In the genomic region with DNA sequence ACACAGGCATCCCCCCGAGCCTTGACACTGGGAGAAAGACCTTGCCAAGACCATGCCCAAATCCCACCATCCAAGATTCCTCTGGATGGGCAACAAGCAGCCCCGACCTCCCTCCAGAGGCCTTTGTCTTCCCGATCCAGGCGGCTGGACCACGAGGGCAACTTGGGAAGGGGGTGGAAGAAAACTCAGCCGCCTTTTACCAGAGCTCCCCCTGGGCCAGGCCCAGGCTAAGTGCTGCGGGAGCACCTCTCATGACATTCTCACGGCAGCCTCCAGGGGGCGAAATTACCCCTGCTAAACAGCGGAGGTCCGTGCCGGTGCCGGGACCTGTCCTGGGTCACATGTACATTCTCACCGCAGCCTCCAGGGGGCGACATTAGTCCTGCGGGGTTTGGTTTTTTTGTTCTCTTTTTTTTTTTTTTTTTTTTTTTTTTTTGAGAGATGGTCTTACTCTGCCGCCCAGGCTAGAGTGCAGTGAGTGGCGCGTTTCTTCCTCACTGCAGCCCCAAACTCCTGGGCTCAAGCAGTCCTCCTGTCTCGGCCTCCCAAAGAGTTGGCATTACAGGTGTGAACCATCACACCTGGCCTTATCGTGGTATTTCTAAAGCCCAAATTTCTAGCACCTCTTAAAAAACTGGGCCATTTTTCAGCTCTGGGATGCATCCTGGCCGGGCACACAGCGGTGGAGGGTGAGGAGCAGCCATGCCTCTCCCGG, we compare ENCODE assay signal across 8 cellular contexts. TPM values are rescaled to one million over a fixed set of nuclear protein-coding genes. Genes with fewer than 3 reads are reported as not detected.
DNase-seq lines count a peak whose midpoint lies in the region; ATAC-seq and TF ChIP-seq lines count a peak whose summit lies in the region.

No MANE protein-coding gene starts in this region.

- no peak overlapping the region for H3K4me2 ChIP-seq in IMR-90 (ENCODE audit: low read depth, low read length)

- H3K79me1 ChIP-seq in IMR-90 (ENCODE audit: low read depth in 1 of 2, low read length in 2 of 2), result no peaks in the 10 kb centered on the region; a peak in 1 of 4 replicates

- peak overlapping the region; percentile 25; the same call in 1 of the 2 replicates for H3K4ac ChIP-seq in IMR-90 (ENCODE audit: low read depth, low read length)

- H3K27me3 ChIP-seq in IMR-90 (ENCODE audit: control insufficient read depth, insufficient read depth, low read length) (no peaks in the 10 kb centered on the region), esophagus muscularis mucosa (peaks cover 0 to 34% (median 10%) of the 10 kb centered on the region in 4 donors)

- H4K20me1 ChIP-seq in IMR-90 (ENCODE audit: insufficient read depth, low read length), result peaks cover 9% of the 10 kb centered on the region

- peak; percentile 68 for TF ChIP-seq RAD21 in IMR-90 (IDR thresholded peaks at IDR 0.05; ENCODE audit: low read length)

- H3K36me3 ChIP-seq in IMR-90 (ENCODE audit: control insufficient read depth, insufficient read depth, low read length) (peaks cover 32% of the 10 kb centered on the region), esophagus muscularis mucosa (peaks cover 0 to 43% (median 27%) of the 10 kb centered on the region in 4 donors)

- H3K27me3 Mint-ChIP-seq in naive B cell, result peaks cover 0 to 23% (median 4%) of the 10 kb centered on the region in 3 donors
- no peaks in the 10 kb centered on the region for H3K27me3 Mint-ChIP-seq in stimulated activated memory B cell treated with anti-CD40 and anti-IgM and Interleukin-4, amounts not matched to agents 10 μg/mL and 1 μg/mL and 100 μg/mL, for 72 hours

- 0 out of 2 replicates have a peak overlapping the region, but pooled peaks have one; percentile 13 for H3K23ac ChIP-seq in IMR-90 (ENCODE audit: low read depth, low read length)

- peaks cover 4 to 12% (median 9%) of the 10 kb centered on the region in 3 donors for H3K4me1 Mint-ChIP-seq in naive B cell
- peaks cover 10% of the 10 kb centered on the region for H3K4me1 Mint-ChIP-seq in stimulated activated memory B cell treated with anti-CD40 and anti-IgM and Interleukin-4, amounts not matched to agents 10 μg/mL and 1 μg/mL and 100 μg/mL, for 72 hours

- DNase-seq in DMS 273 (lab: John Stamatoyannopoulos, UW; ENCODE audit: unreplicated experiment), result peak; percentile 98
- peak; percentile 90 for DNase-seq in IMR-90
- peak; percentile 89 for DNase-seq in OCI-M2 (lab: John Stamatoyannopoulos, UW; ENCODE audit: unreplicated experiment)
- peak; percentile 96 for DNase-seq in activated T-cell treated with anti-CD3 and anti-CD28 coated beads for 4 hours
- peak; percentile 98 for DNase-seq in esophagus muscularis mucosa (ENCODE audit: extremely low spot score)
- DNase-seq in naive B cell, result peak; percentile 96

- in situ Hi-C loops in IMR-90 (cut with MboI; ENCODE audit: low sequenced_read_pairs), result no loop called here

- H3K4me3 ChIP-seq in IMR-90 (ENCODE audit: insufficient read depth, low read depth, low read length) (no peak overlapping the region), esophagus muscularis mucosa (no peak overlapping the region)

- POLR2A ChIA-PET in IMR-90 (lab: Charles Lee; ENCODE audit: unreplicated experiment), result interaction anchor here (0.6 kb wide), 1 partner anchor 35 kb away, joined by 14 read pairs; a partner anchor contains a TSS

- no peak overlapping the region for H2BK5ac ChIP-seq in IMR-90 (ENCODE audit: low read depth, low read length, poor library complexity, severe bottlenecking)

- H2AK9ac ChIP-seq in IMR-90 (replicated peaks; ENCODE audit: low read depth, low read length, poor library complexity), result peak overlapping the region; percentile 11

- H2AFZ ChIP-seq in IMR-90 (replicated peaks; ENCODE audit: low read length, poor library complexity), result no peak overlapping the region

- BruUV-seq in IMR-90 (replicated peaks; lab: Mats Ljungman, UMichigan), result no TSS peak

- peak overlapping the region in 1 of 2 experiments; percentile 36; a peak in 1 of 4 replicates for H4K8ac ChIP-seq in IMR-90 (ENCODE audit: low read depth in 2 of 2, low read length in 2 of 2)

- ATAC-seq in GM21526 (IDR thresholded peaks at IDR 0.05; ENCODE audit: low FRiP score, unreplicated experiment) (peak; percentile 60), IMR-90 (ENCODE audit: low read depth) (peak; percentile 97), naive B cell (ENCODE audit: low read depth in 2 of 2) (peak; percentile 98)
- peak; percentile 96 for ATAC-seq in stimulated activated memory B cell treated with anti-CD40 and anti-IgM and Interleukin-4, amounts not matched to agents 10 μg/mL and 1 μg/mL and 100 μg/mL, for 72 hours

- no peaks in the 10 kb centered on the region for H3K9me1 ChIP-seq in IMR-90 (ENCODE audit: insufficient read depth, low read length)

- no peak overlapping the region for H2BK120ac ChIP-seq in IMR-90 (ENCODE audit: low read depth, low read length)

- dilution Hi-C loops in IMR-90 (cut with HindIII; ENCODE audit: low sequenced_read_pairs, unreplicated experiment), result no loop called here

- no peaks in the 10 kb centered on the region for H3K9me3 ChIP-seq in IMR-90 (ENCODE audit: control insufficient read depth, insufficient read depth, low read length)
- no peaks in the 10 kb centered on the region for H3K9me3 ChIP-seq in esophagus muscularis mucosa

- H2BK20ac ChIP-seq in IMR-90 (ENCODE audit: low read depth, low read length), result no peak overlapping the region

- H3K27ac ChIP-seq in IMR-90 (ENCODE audit: insufficient read depth, low read length) (no peak overlapping the region), esophagus muscularis mucosa (replicated peaks in 1 of 4) (no peak overlapping the region)

- H2AK5ac ChIP-seq in IMR-90 (ENCODE audit: low read depth, low read length), result 0 out of 2 replicates have a peak overlapping the region, but pooled peaks have one; percentile 23

- peak; percentile 99 for TF ChIP-seq CTCF in IMR-90 (conservative IDR thresholded peaks at IDR 0.05; ENCODE audit: low read depth, low read length)
- peak; percentile 90 to 98 (median 94) for TF ChIP-seq CTCF in esophagus muscularis mucosa (IDR thresholded peaks at IDR 0.05)

- H4K91ac ChIP-seq in IMR-90 (ENCODE audit: insufficient read depth, low read depth, low read length), result no peak overlapping the region

- 53% methylated on average over 4 of the region's 24 CpGs; no CpG with 5 or more reads in 1 of the 2 experiments for WGBS in IMR-90 (ENCODE audit: extremely low coverage in 2 of 2, insufficient read length in 1 of 2), 2 experiments
- WGBS in esophagus muscularis mucosa, result 18% methylated on average over 24 of the region's 24 CpGs

- TF ChIP-seq POLR2A in IMR-90 (IDR thresholded peaks at IDR 0.05; ENCODE audit: low read depth, low read length) (no peak), esophagus muscularis mucosa (IDR thresholded peaks at IDR 0.05; ENCODE audit: low read depth) (no peak)

- no peak overlapping the region for H4K5ac ChIP-seq in IMR-90 (ENCODE audit: low read depth, low read length)

- peak overlapping the region; percentile 33 to 84 (median 66) for H3K27ac Mint-ChIP-seq in naive B cell
- H3K27ac Mint-ChIP-seq in stimulated activated memory B cell treated with anti-CD40 and anti-IgM and Interleukin-4, amounts not matched to agents 10 μg/mL and 1 μg/mL and 100 μg/mL, for 72 hours, result no peak overlapping the region

- H3K18ac ChIP-seq in IMR-90 (ENCODE audit: low read depth, low read length), result no peak overlapping the region

- H2BK15ac ChIP-seq in IMR-90 (ENCODE audit: low read depth, low read length), result no peak overlapping the region

- H3K4me1 ChIP-seq in IMR-90 (ENCODE audit: control insufficient read depth, insufficient read depth, low read length), result no peaks in the 10 kb centered on the region
- peaks cover 14 to 30% (median 23%) of the 10 kb centered on the region in 4 donors for H3K4me1 ChIP-seq in esophagus muscularis mucosa

- no peak overlapping the region for H3K14ac ChIP-seq in IMR-90 (replicated peaks; ENCODE audit: low read depth, low read length)

- intact Hi-C loops in IMR-90 (cut with micrococcal nuclease), result no loop called here
- intact Hi-C loops in esophagus muscularis mucosa (cut with DNase I), result loop anchor here (5.0 kb wide), 1 partner anchor 65 kb away; no protein-coding TSS in a partner anchor

- H3K9me3 Mint-ChIP-seq in naive B cell, result no peaks in the 10 kb centered on the region
- no peaks in the 10 kb centered on the region for H3K9me3 Mint-ChIP-seq in stimulated activated memory B cell treated with anti-CD40 and anti-IgM and Interleukin-4, amounts not matched to agents 10 μg/mL and 1 μg/mL and 100 μg/mL, for 72 hours

- CTCF ChIA-PET in IMR-90 (lab: Yijun Ruan, JAX), result interaction anchor here (0.5 to 1.6 kb wide), 10 partner anchors 9 to 1517 kb away, joined by 3 to 7 read pairs (median 4); a partner anchor contains a TSS

- H3K36me3 Mint-ChIP-seq in naive B cell, result peaks cover 0 to 8% of the 10 kb centered on the region in 2 donors
- H3K36me3 Mint-ChIP-seq in stimulated activated memory B cell treated with anti-CD40 and anti-IgM and Interleukin-4, amounts not matched to agents 10 μg/mL and 1 μg/mL and 100 μg/mL, for 72 hours, result peaks cover 13% of the 10 kb centered on the region

- H3K9ac ChIP-seq in IMR-90 (ENCODE audit: low read depth, low read length), result no peak overlapping the region

- TF ChIP-seq EP300 in esophagus muscularis mucosa (IDR thresholded peaks at IDR 0.05), result no peak

- H3K56ac ChIP-seq in IMR-90 (ENCODE audit: extremely low read depth, insufficient read depth, low read length), result no peak overlapping the region

- peak overlapping the region in 7 of 8 donors; percentile 37 to 80 (median 70) for H3K4me3 Mint-ChIP-seq in naive B cell
- no peak overlapping the region for H3K4me3 Mint-ChIP-seq in stimulated activated memory B cell treated with anti-CD40 and anti-IgM and Interleukin-4, amounts not matched to agents 10 μg/mL and 1 μg/mL and 100 μg/mL, for 72 hours

RNA-seq across cellular contexts. Expression of a gene that starts 2.1 kb away (rescaled TPM):
- under 0.01 TPM in 2 replicates for total RNA-seq in IMR-90 (2012; rRNA removed)
- polyA plus RNA-seq in IMR-90 (2012; rRNA removed), result 0.09 TPM in 1 of 2 replicates, not detected in the other
- polyA plus RNA-seq in IMR-90 (2012; cell fraction: cytosol; rRNA removed), result 0.04 TPM in 1 of 2 replicates, not detected in the other
- 0.04 and 0.05 TPM in 2 replicates for polyA plus RNA-seq in IMR-90 (2012; cell fraction: nucleus; rRNA removed; ENCODE audit: low replicate concordance)
- total RNA-seq in esophagus muscularis mucosa, result under 1 TPM in 1 of 4 donors, not detected in 3; 0.11 TPM
- not detected for polyA plus RNA-seq in naive B cell (ENCODE audit: low read depth in 6 of 6)

RNA-seq across cellular contexts. Expression of a gene that starts 24.5 kb away (rescaled TPM):
- total RNA-seq in IMR-90 (2012; rRNA removed) (9.7 and 10.0 TPM in 2 replicates), esophagus muscularis mucosa (10 to 100 TPM; 56.0 to 88.7 (median 63.3) TPM)
- polyA plus RNA-seq in IMR-90 (2012; rRNA removed) (28.5 and 33.1 TPM in 2 replicates), naive B cell (ENCODE audit: low read depth in 6 of 6) (10 to 100 TPM; 13.4 to 28.1 (median 22.1) TPM)
- polyA plus RNA-seq in IMR-90 (2012; cell fraction: cytosol; rRNA removed), result 16.5 and 25.3 TPM in 2 replicates
- polyA plus RNA-seq in IMR-90 (2012; cell fraction: nucleus; rRNA removed; ENCODE audit: low replicate concordance), result 159 and 263 TPM in 2 replicates

RNA-seq across cellular contexts. Expression of a gene that starts 34.9 kb away (rescaled TPM):
- total RNA-seq in IMR-90 (2012; rRNA removed) (7.9 and 10.0 TPM in 2 replicates), esophagus muscularis mucosa (100 to 1,000 TPM; 247 to 487 (median 347) TPM)
- polyA plus RNA-seq in IMR-90 (2012; rRNA removed) (48.5 and 50.7 TPM in 2 replicates), naive B cell (ENCODE audit: low read depth in 6 of 6) (1 to 10 TPM in 3 of 6 donors, under 1 TPM in 2, not detected in 1; 0.31 to 2.7 (median 1.1) TPM)
- 39.1 and 50.8 TPM in 2 replicates for polyA plus RNA-seq in IMR-90 (2012; cell fraction: cytosol; rRNA removed)
- 395 and 718 TPM in 2 replicates for polyA plus RNA-seq in IMR-90 (2012; cell fraction: nucleus; rRNA removed; ENCODE audit: low replicate concordance)

RNA-seq across cellular contexts. Expression of a gene that starts 45.8 kb away (rescaled TPM):
- total RNA-seq in IMR-90 (2012; rRNA removed) (33.6 and 35.3 TPM in 2 replicates), esophagus muscularis mucosa (10 to 100 TPM; 22.0 to 44.2 (median 36.6) TPM)
- polyA plus RNA-seq in IMR-90 (2012; rRNA removed) (70.0 and 71.5 TPM in 2 replicates), naive B cell (ENCODE audit: low read depth in 6 of 6) (10 to 100 TPM in 2 of 6 donors, 1 to 10 TPM in 4; 6.3 to 24.3 (median 9.0) TPM)
- 32.0 and 52.6 TPM in 2 replicates for polyA plus RNA-seq in IMR-90 (2012; cell fraction: cytosol; rRNA removed)
- 124 and 193 TPM in 2 replicates for polyA plus RNA-seq in IMR-90 (2012; cell fraction: nucleus; rRNA removed; ENCODE audit: low replicate concordance)

RNA-seq across cellular contexts. Expression of a gene that starts 47.0 kb away (rescaled TPM):
- not detected in 2 replicates for total RNA-seq in IMR-90 (2012; rRNA removed)
- not detected in 2 replicates for polyA plus RNA-seq in IMR-90 (2012; rRNA removed)
- 0.01 TPM in 1 of 2 replicates, not detected in the other for polyA plus RNA-seq in IMR-90 (2012; cell fraction: cytosol; rRNA removed)
- not detected in 2 replicates for polyA plus RNA-seq in IMR-90 (2012; cell fraction: nucleus; rRNA removed; ENCODE audit: low replicate concordance)
- not detected for total RNA-seq in esophagus muscularis mucosa
- polyA plus RNA-seq in naive B cell (ENCODE audit: low read depth in 6 of 6), result not detected

Comparison
In these comparisons a context has a peak if more than half of its experiments do, and no peak if none do; other contexts are left out.
1. RNA of a gene that starts 34.9 kb away (total RNA-seq): 247 to 487 TPM in esophagus muscularis mucosa; 7.9 to 10.0 TPM in IMR-90; every median in the first group is over 10 times any median in the second.
2. Peak in every context shown above with its lines, with median percentiles within 50 percentile points of each other: DNase-seq and ATAC-seq.